In the genomic region with DNA sequence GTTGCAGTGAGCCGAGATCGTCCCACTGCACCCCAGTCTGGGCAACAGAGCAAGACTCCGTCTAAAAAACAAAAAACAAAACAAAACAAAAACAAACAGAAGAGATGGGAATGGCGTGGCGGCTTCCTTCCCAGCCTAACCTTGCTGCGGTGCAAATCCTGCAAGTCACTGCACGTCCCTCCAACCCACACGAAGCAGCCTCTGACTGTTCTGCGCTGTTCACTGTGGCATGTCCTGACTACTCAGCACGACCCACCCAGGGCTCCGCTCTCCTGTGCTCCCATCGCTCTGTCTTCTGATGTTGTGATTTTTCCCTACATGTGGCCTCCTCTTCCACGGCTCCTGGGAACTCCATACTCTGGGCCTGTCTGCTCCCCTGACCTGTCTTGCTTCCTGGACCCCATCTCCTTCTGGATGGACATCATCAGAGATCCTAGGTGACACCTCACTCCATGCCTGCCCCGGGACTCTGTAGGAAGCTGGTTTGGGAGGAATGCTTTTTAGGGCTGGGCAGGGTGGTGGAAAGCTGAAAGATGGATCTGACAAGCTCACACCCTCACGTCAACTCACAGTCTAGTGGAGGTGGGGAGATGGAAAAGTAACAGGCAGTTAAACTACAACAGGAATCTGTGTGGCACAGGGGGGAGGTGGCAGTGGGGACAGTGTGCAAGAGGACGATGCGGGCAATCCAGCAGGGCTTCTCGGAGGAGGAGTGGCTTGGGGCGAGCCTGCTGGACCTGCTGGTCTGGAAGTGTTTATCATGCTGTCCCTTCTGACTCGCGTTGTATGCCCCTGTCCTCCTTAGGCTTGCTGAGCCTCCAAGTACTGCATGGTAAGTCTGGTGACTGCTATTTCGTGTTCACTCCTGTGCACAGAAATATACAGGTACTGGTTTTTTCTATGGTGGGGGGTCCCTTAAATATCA, we compare ENCODE assay signal across 22 cellular contexts. TPM values are rescaled to one million over a fixed set of nuclear protein-coding genes. Genes with fewer than 3 reads are reported as not detected.
DNase-seq lines count a peak whose midpoint lies in the region; ATAC-seq, FAIRE-seq and TF ChIP-seq lines count a peak whose summit lies in the region.
"Had no signal": no experiment of that assay in that cellular context is flagged by ENCODE, and none has a peak within 500 bp of the region (broad histone marks: within the 10 kb centered on the region; RNA-seq: fewer than 3 reads in every experiment).

No MANE protein-coding gene starts in this region.

- H3K56ac ChIP-seq in H1 (replicated peaks; ENCODE audit: insufficient read length, low read depth, low read length) = no peak overlapping the region

- H4K8ac ChIP-seq in H1 (ENCODE audit: extremely low read depth, insufficient read depth, low read length) = peak overlapping the region; percentile 37

- H3K23me2 ChIP-seq in H1 (ENCODE audit: low read depth, low read length) = no peaks in the 10 kb centered on the region

- no peak overlapping the region for H2BK12ac ChIP-seq in H1 (ENCODE audit: low read depth, low read length)

- no peak overlapping the region for H3K4ac ChIP-seq in H1 (replicated peaks; ENCODE audit: insufficient read length, low read depth, low read length)

- peak overlapping the region; percentile 1 for H3K27ac Mint-ChIP-seq in neural progenitor cell
- H3K27ac Mint-ChIP-seq: IgD-negative memory B cell had no signal

- no peak overlapping the region for H2BK15ac ChIP-seq in H1 (ENCODE audit: low read length)

- H3K9ac ChIP-seq in H1 (replicated peaks in 1 of 4; ENCODE audit: extremely low read depth in 1 of 4, low read depth in 3 of 4, low read length in 3 of 4) (peak overlapping the region in 1 of 4 experiments; percentile 22; a peak in 2 of 7 replicates), neural progenitor cell (no peak overlapping the region)

- FAIRE-seq in H1 (lab: Jason Lieb, UNC) = no peak

- H2AFZ ChIP-seq in H1 (ENCODE audit: low read length) = no peak overlapping the region
- H2AFZ ChIP-seq in neural progenitor cell (replicated peaks) = no peak overlapping the region

- no peak overlapping the region for H3K4me2 ChIP-seq in H1 (ENCODE audit: insufficient read depth in 1 of 2, low read depth in 2 of 2, low read length in 2 of 2)
- H3K4me2 ChIP-seq in neural progenitor cell = no peak overlapping the region

- no peak overlapping the region for H3K4me3 Mint-ChIP-seq in neural progenitor cell
- H3K4me3 Mint-ChIP-seq: CD4-positive, alpha-beta memory T cell had no signal

- H3K4me1 Mint-ChIP-seq in neural progenitor cell = peaks cover 13% of the 10 kb centered on the region
- H3K4me1 Mint-ChIP-seq: IgD-negative memory B cell had no signal

- no peaks in the 10 kb centered on the region for H3K79me1 ChIP-seq in H1 (ENCODE audit: low read depth, low read length)

- H3K9me3 ChIP-seq in H1 (ENCODE audit: insufficient read depth in 2 of 2, low read depth in 1 of 2, low read length in 1 of 2) (no peaks in the 10 kb centered on the region), neural progenitor cell (ENCODE audit: low read depth) (no peaks in the 10 kb centered on the region)
- H3K9me3 ChIP-seq: HAP-1, SJCRH30 had no signal

- no peaks in the 10 kb centered on the region for H3K36me3 ChIP-seq in H1 (ENCODE audit: control insufficient read depth in 2 of 4, insufficient read depth in 4 of 4, low read length in 3 of 4)
- no peaks in the 10 kb centered on the region for H3K36me3 ChIP-seq in neural progenitor cell
- H3K36me3 ChIP-seq: BE2C, HAP-1, SJCRH30 had no signal

- no peak for TF ChIP-seq EP300 in H1 (IDR thresholded peaks at IDR 0.05; ENCODE audit: borderline replicate concordance in 1 of 2, low read depth in 2 of 2, low read length in 2 of 2)

- TF ChIP-seq POLR2A in H1 (IDR thresholded peaks at IDR 0.05; ENCODE audit: control extremely low read depth in 1 of 2, low read depth in 2 of 2, low read length in 2 of 2) = no peak

- POLR2A ChIA-PET in H1 (lab: Charles Lee; ENCODE audit: partially characterized antibody) = no interaction called here

- H3K18ac ChIP-seq in H1 (ENCODE audit: extremely low read depth, low read length) = no peak overlapping the region

- ATAC-seq in left lobe of liver (no peak), GM21619 (IDR thresholded peaks at IDR 0.05; ENCODE audit: unreplicated experiment) (no peak)

- H3K27me3 ChIP-seq in H1 (replicated peaks in 1 of 4; ENCODE audit: control insufficient read depth in 3 of 4, extremely low read depth in 1 of 4, insufficient read depth in 3 of 4, low read length in 3 of 4) (no peaks in the 10 kb centered on the region), neural progenitor cell (no peaks in the 10 kb centered on the region)
- H3K27me3 ChIP-seq: BE2C, SJCRH30 had no signal

- H3K79me2 ChIP-seq in H1 (ENCODE audit: control insufficient read depth in 1 of 2, insufficient read depth in 2 of 2, low read length in 2 of 2) (no peaks in the 10 kb centered on the region), neural progenitor cell (ENCODE audit: low read depth) (no peaks in the 10 kb centered on the region)

- CTCF ChIA-PET in H1 (lab: Charles Lee; ENCODE audit: partially characterized antibody) = interaction anchor here (0.8 to 1.5 kb wide), 4 partner anchors 8 to 44 kb away, joined by 3 to 9 read pairs (median 4); no protein-coding TSS in a partner anchor

- H3K27ac ChIP-seq in H1 (ENCODE audit: low read depth, low read length) = no peak overlapping the region
- H3K27ac ChIP-seq in neural progenitor cell = no peak overlapping the region
- H3K27ac ChIP-seq: 22Rv1, SJCRH30 had no signal

- no peak overlapping the region for H4K5ac ChIP-seq in H1 (ENCODE audit: insufficient read length, low read depth, low read length)

- H3K4me3 ChIP-seq in H1 (ENCODE audit: extremely low read depth in 1 of 4, insufficient read depth in 2 of 4, low read depth in 3 of 4, low read length in 4 of 4) (no peak overlapping the region), neural progenitor cell (no peak overlapping the region)
- H3K4me3 ChIP-seq: HAP-1, SJCRH30 had no signal

- H3K23ac ChIP-seq in H1 (ENCODE audit: insufficient read length) = no peak overlapping the region

- no peak for TF ChIP-seq RAD21 in H1 (IDR thresholded peaks at IDR 0.05 in 1 of 2, conservative IDR thresholded peaks at IDR 0.05 in 1 of 2; ENCODE audit: low read depth in 2 of 2, low read length in 2 of 2)

- H2BK20ac ChIP-seq in H1 (ENCODE audit: low read length) = no peak overlapping the region

- H3F3A ChIP-seq in neural progenitor cell (ENCODE audit: low read depth) = peaks cover 17% of the 10 kb centered on the region

- H3K36me3 Mint-ChIP-seq in neural progenitor cell = peaks cover 22% of the 10 kb centered on the region

- peaks cover 4% of the 10 kb centered on the region for H3K9me3 Mint-ChIP-seq in neural progenitor cell
- H3K9me3 Mint-ChIP-seq: IgD-negative memory B cell had no signal

- no peak overlapping the region for H2BK120ac ChIP-seq in H1 (replicated peaks; ENCODE audit: low read depth, low read length)

- H2AK5ac ChIP-seq in H1 (ENCODE audit: low read depth, low read length) = no peak overlapping the region

- H3K27me3 Mint-ChIP-seq in neural progenitor cell (ENCODE audit: insufficient read depth, low read depth) = peaks cover 8% of the 10 kb centered on the region
- H3K27me3 Mint-ChIP-seq: CD4-positive, alpha-beta memory T cell; IgD-negative memory B cell had no signal

- no peak overlapping the region for H2BK5ac ChIP-seq in H1 (ENCODE audit: low read depth, low read length)

- TF ChIP-seq CTCF in H1 (IDR thresholded peaks at IDR 0.05; ENCODE audit: control extremely low read depth in 1 of 3, insufficient read depth in 1 of 3, low read depth in 1 of 3, low read length in 3 of 3) (no peak), neural progenitor cell (IDR thresholded peaks at IDR 0.05) (no peak)

- H4K91ac ChIP-seq in H1 (replicated peaks; ENCODE audit: insufficient read length, low read length) = no peak overlapping the region

- DNase-seq in activated CD8-positive, alpha-beta memory T cell treated with anti-CD3 and anti-CD28 coated beads for 24 hours = peak; percentile 17
- no peak for DNase-seq in activated CD8-positive, alpha-beta memory T cell treated with anti-CD3 and anti-CD28 coated beads, Interleukin-2, amount 50 U/mL, for 4 hours
- DNase-seq in H1 (ENCODE audit: low read depth in 1 of 2, low spot score in 2 of 2) (no peak), neural progenitor cell (ENCODE audit: low spot score) (no peak), left lobe of liver (ENCODE audit: low spot score) (no peak), amygdala (lab: John Stamatoyannopoulos, UW) (no peak)
- no peak for DNase-seq in effector CD4-positive, alpha-beta T cell
- DNase-seq: BE2C; CD4-positive, alpha-beta memory T cell; DMS79; NCI-H1436; NCI-H2029 treated with DMSO at 0.1 percent for 48 hours; NCI-H2171 treated with DMSO at 0.1 percent for 48 hours; NCI-H446 treated with DMSO at 0.1 percent for 48 hours; NCI-H748 treated with DMSO at 0.1 percent for 48 hours; RPMI8226; SJCRH30 had no signal

- WGBS in H1 (ENCODE audit: extremely low coverage in 1 of 2, insufficient coverage in 1 of 2, insufficient read length in 1 of 2, insufficient replicate concordance in 2 of 2, low coverage in 1 of 2, low lambda C conversion rate in 2 of 2, missing lambda C conversion rate in 1 of 2), 2 experiments = 89% methylated on average over 22 of the region's 22 CpGs; no CpG with 5 or more reads in 1 of the 2 experiments

- peaks cover 0 to 2% of the 10 kb centered on the region in 2 experiments for H4K20me1 ChIP-seq in H1 (replicated peaks in 1 of 2; ENCODE audit: control insufficient read depth in 1 of 2, insufficient read depth in 2 of 2, low read length in 2 of 2)
- H4K20me1 ChIP-seq in neural progenitor cell (ENCODE audit: low read depth) = no peaks in the 10 kb centered on the region

- no peaks in the 10 kb centered on the region; a peak in 1 of 7 replicates for H3K4me1 ChIP-seq in H1 (replicated peaks in 1 of 4; ENCODE audit: control insufficient read depth in 3 of 4, insufficient read depth in 4 of 4, low read length in 3 of 4)
- H3K4me1 ChIP-seq in neural progenitor cell = peaks cover 19% of the 10 kb centered on the region
- H3K4me1 ChIP-seq: BE2C, HAP-1, SJCRH30 had no signal

- no peak overlapping the region for H3K14ac ChIP-seq in H1 (ENCODE audit: insufficient read length)

RNA-seq across cellular contexts. Expression of gene ZSCAN5A, which starts 18.8 kb away (rescaled TPM):
- 11.0 and 15.0 TPM in 2 replicates for total RNA-seq in H1 (2021; fragmentation: NEBNext Ultra II Directional; extraction: Animal tissue kit (Norgen Biotek cat#: 25700))
- 8.6 and 12.4 TPM in 2 replicates for polyA plus RNA-seq in H1 (2011; rRNA removed)
- polyA plus RNA-seq in H1 (2011; cell fraction: cytosol; rRNA removed) = 9.7 TPM
- polyA plus RNA-seq in H1 (2011; cell fraction: nucleus; rRNA removed) = 12.1 TPM
- 9.3 to 11.5 TPM (median 9.9 TPM) in 4 replicates for polyA plus RNA-seq in H1 (2012, experiment 1 of 2)
- polyA plus RNA-seq in H1 (2012, experiment 2 of 2) = 8.9 TPM
- 6.3 TPM for polyA plus RNA-seq in H1 (2013, experiment 1 of 2)
- polyA plus RNA-seq in H1 (2013, experiment 2 of 2) = 8.3 TPM
- polyA minus RNA-seq in H1 (2011; rRNA and poly(A)+ RNA removed) = 17.6 and 25.4 TPM in 2 replicates
- polyA minus RNA-seq in H1 (2011; cell fraction: cytosol; rRNA and poly(A)+ RNA removed) = 5.2 TPM
- polyA minus RNA-seq in H1 (2011; cell fraction: nucleus; rRNA and poly(A)+ RNA removed) = 25.3 TPM
- total RNA-seq in neural progenitor cell (ENCODE audit: low replicate concordance) (1.6 and 7.8 TPM in 2 replicates), left lobe of liver (4.3 TPM)

RNA-seq across cellular contexts. Expression of gene EDDM13, which starts 23.2 kb away (rescaled TPM):
- not detected in 2 replicates for total RNA-seq in H1 (2021; fragmentation: NEBNext Ultra II Directional; extraction: Animal tissue kit (Norgen Biotek cat#: 25700))
- not detected in 2 replicates for polyA plus RNA-seq in H1 (2011; rRNA removed)
- not detected for polyA plus RNA-seq in H1 (2011; cell fraction: cytosol; rRNA removed)
- polyA plus RNA-seq in H1 (2011; cell fraction: nucleus; rRNA removed) = not detected
- not detected in 4 replicates for polyA plus RNA-seq in H1 (2012, experiment 1 of 2)
- polyA plus RNA-seq in H1 (2012, experiment 2 of 2) = not detected
- polyA plus RNA-seq in H1 (2013, experiment 1 of 2) = not detected
- not detected for polyA plus RNA-seq in H1 (2013, experiment 2 of 2)
- not detected in 2 replicates for polyA minus RNA-seq in H1 (2011; rRNA and poly(A)+ RNA removed)
- polyA minus RNA-seq in H1 (2011; cell fraction: cytosol; rRNA and poly(A)+ RNA removed) = not detected
- not detected for polyA minus RNA-seq in H1 (2011; cell fraction: nucleus; rRNA and poly(A)+ RNA removed)
- total RNA-seq in neural progenitor cell (ENCODE audit: low replicate concordance) (not detected in 2 replicates), left lobe of liver (not detected)
- total RNA-seq: CD4-positive, alpha-beta memory T cell; LHCN-M2; SJCRH30 had no signal
- polyA plus RNA-seq: IgD-negative memory B cell had no signal
